11 cellular contexts compared by ENCODE assay signal in the genomic region with DNA sequence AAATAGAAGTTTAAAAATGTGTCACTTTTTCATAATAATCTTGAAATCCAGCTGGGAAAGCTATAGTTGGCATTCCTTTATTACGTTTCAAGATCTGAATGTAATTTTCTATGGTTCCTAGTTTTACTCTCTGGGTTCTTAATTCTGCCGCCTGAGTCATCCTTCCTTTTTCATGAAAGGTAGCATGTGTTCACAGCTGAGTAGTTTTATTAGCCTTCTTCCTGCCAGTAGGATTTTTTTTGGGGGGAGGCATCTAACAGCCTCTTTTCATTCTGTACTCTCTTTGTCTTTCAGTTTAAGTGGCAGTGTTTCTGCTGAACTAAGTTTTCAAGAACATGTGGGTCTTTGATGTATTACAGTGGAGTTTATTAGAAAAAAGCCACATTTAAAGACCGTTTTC. TPM values are rescaled to one million over a fixed set of nuclear protein-coding genes. Genes with fewer than 3 reads are reported as not detected.
DNase-seq lines count a peak whose midpoint lies in the region; ATAC-seq, FAIRE-seq and TF ChIP-seq lines count a peak whose summit lies in the region.
"Had no signal": no experiment of that assay in that cellular context is flagged by ENCODE, and none has a peak within 500 bp of the region (broad histone marks: within the 10 kb centered on the region; RNA-seq: fewer than 3 reads in every experiment).

No MANE protein-coding gene starts in this region.

- peaks cover 12% of the 10 kb centered on the region for H3K4me1 ChIP-seq in endothelial cell of umbilical vein (ENCODE audit: control insufficient read depth, extremely low read depth, insufficient read depth, low read length)
- H3K4me1 ChIP-seq in spleen, result peaks cover 30 to 75% (median 71%) of the 10 kb centered on the region in 6 donors

- H3K36me3 Mint-ChIP-seq in activated CD8-positive, alpha-beta memory T cell treated with anti-CD3 and anti-CD28 coated beads, Interleukin-2, amount 10 ng/mL, durations not matched to agents 7 days and 5 days, result peaks cover 53% of the 10 kb centered on the region

- peaks cover 73% of the 10 kb centered on the region for H3K4me1 Mint-ChIP-seq in activated CD8-positive, alpha-beta memory T cell treated with anti-CD3 and anti-CD28 coated beads, Interleukin-2, amount 10 ng/mL, durations not matched to agents 7 days and 5 days

- dilution Hi-C loops in endothelial cell of umbilical vein (cut with MboI; ENCODE audit: extremely low pct_ligation_motif_present, low sequenced_read_pairs), result no loop called here

- H3K9me3 ChIP-seq in endothelial cell of umbilical vein (replicated peaks; ENCODE audit: control insufficient read depth, insufficient read depth, low read length) (no peaks in the 10 kb centered on the region), spleen (peaks cover 0 to 3% (median 0%) of the 10 kb centered on the region in 8 donors)

- POLR2A ChIA-PET in endothelial cell of umbilical vein (lab: Charles Lee), result interaction anchor here (0.8 kb wide), 1 partner anchor 12 kb away, joined by 3 read pairs; no protein-coding TSS in a partner anchor

- H3K36me3 ChIP-seq in endothelial cell of umbilical vein (ENCODE audit: control insufficient read depth in 2 of 2, extremely low read depth in 1 of 2, insufficient read depth in 2 of 2, low read length in 2 of 2) (no peaks in the 10 kb centered on the region), spleen (peaks cover 0 to 78% (median 2%) of the 10 kb centered on the region in 6 donors)

- H3K4me2 ChIP-seq in endothelial cell of umbilical vein (ENCODE audit: insufficient read depth, low read length), result peak overlapping the region; percentile 12

- DNase-seq in activated CD8-positive, alpha-beta memory T cell treated with anti-CD3 and anti-CD28 coated beads, Interleukin-2, amount 10 ng/mL, durations not matched to agents 7 days and 5 days, result no peak
- DNase-seq in activated CD8-positive, alpha-beta memory T cell treated with anti-CD3 and anti-CD28 coated beads, Interleukin-2, amount 50 U/mL, for 4 hours, result no peak
- peak; percentile 11 for DNase-seq in NB4 (ENCODE audit: low read depth)
- peak; percentile 56 for DNase-seq in endothelial cell of umbilical vein (ENCODE audit: low read depth, low spot score)
- no peak for DNase-seq in spleen
- no peak for DNase-seq in GM19239 (ENCODE audit: insufficient read length, low spot score)
- DNase-seq: NCI-H524 had no signal

- no peak for TF ChIP-seq POLR2A in NB4 (IDR thresholded peaks at IDR 0.05; ENCODE audit: extremely low read depth, insufficient read length)
- no peak for TF ChIP-seq POLR2A in endothelial cell of umbilical vein (IDR thresholded peaks at IDR 0.05; ENCODE audit: low read depth, low read length)
- no peak for TF ChIP-seq POLR2A in spleen (IDR thresholded peaks at IDR 0.05)

- CTCF ChIA-PET in activated CD8-positive, alpha-beta memory T cell treated with anti-CD3 and anti-CD28 coated beads, Interleukin-2, amount 10 ng/mL, durations not matched to agents 7 days and 5 days (lab: Charles Lee), result interaction anchor here (1.5 to 17.1 kb wide), 2 partner anchors 18 to 20 kb away, joined by 3 to 357 read pairs; no protein-coding TSS in a partner anchor
- CTCF ChIA-PET in endothelial cell of umbilical vein (lab: Charles Lee), result interaction anchor here (0.9 to 17.3 kb wide), 5 partner anchors 11 to 32 kb away, joined by 3 to 391 read pairs (median 8); no protein-coding TSS in a partner anchor

- no TSS peak for BruUV-seq in endothelial cell of umbilical vein (replicated peaks; lab: Mats Ljungman, UMichigan)

- H4K20me1 ChIP-seq in endothelial cell of umbilical vein (replicated peaks; ENCODE audit: control insufficient read depth, extremely low read depth, insufficient read depth, low read length), result no peaks in the 10 kb centered on the region

- FAIRE-seq in endothelial cell of umbilical vein (lab: Jason Lieb, UNC) (peak; percentile 58), GM19239 (lab: Jason Lieb, UNC) (no peak)

- H3K27ac ChIP-seq in endothelial cell of umbilical vein (ENCODE audit: insufficient read depth, low read depth, low read length) (peak overlapping the region; percentile 3), spleen (peak overlapping the region in 6 of 8 donors; percentile 3 to 62 (median 31))

- no peak overlapping the region for H3K9ac ChIP-seq in endothelial cell of umbilical vein (replicated peaks; ENCODE audit: extremely low read depth, insufficient read depth, low read length)

- no peak for ATAC-seq in activated CD8-positive, alpha-beta memory T cell treated with anti-CD3 and anti-CD28 coated beads, Interleukin-2, amount 10 ng/mL, durations not matched to agents 7 days and 5 days
- ATAC-seq in GM21786 (IDR thresholded peaks at IDR 0.05; ENCODE audit: unreplicated experiment) (no peak), GM21423 (IDR thresholded peaks at IDR 0.05; ENCODE audit: unreplicated experiment) (no peak)

- WGBS in spleen, 5 donors, result 31 to 42% (median 35%) methylated on average over 3 of the region's 3 CpGs

- H3K4me3 ChIP-seq in NB4 (ENCODE audit: low read depth, low read length) (no peak overlapping the region), endothelial cell of umbilical vein (replicated peaks in 1 of 3; ENCODE audit: insufficient read depth in 1 of 3, low read depth in 1 of 3, low read length in 3 of 3) (no peak overlapping the region), spleen (no peak overlapping the region)

- peaks cover 0 to 3% of the 10 kb centered on the region in 2 experiments for H3K27me3 ChIP-seq in endothelial cell of umbilical vein (ENCODE audit: control insufficient read depth in 2 of 2, insufficient read depth in 2 of 2, low read length in 2 of 2)
- H3K27me3 ChIP-seq in spleen (replicated peaks in 1 of 7), result no peaks in the 10 kb centered on the region

- intact Hi-C loops in endothelial cell of umbilical vein (cut with micrococcal nuclease) (loop anchor here (5.0 kb wide), 1 partner anchor 33 kb away; no protein-coding TSS in a partner anchor), spleen (cut with DNase I; ENCODE audit: low total_unique reads) (no loop called here)

- H3K27me3 Mint-ChIP-seq in activated CD8-positive, alpha-beta memory T cell treated with anti-CD3 and anti-CD28 coated beads, Interleukin-2, amount 10 ng/mL, durations not matched to agents 7 days and 5 days, result no peaks in the 10 kb centered on the region

- TF ChIP-seq CTCF in NB4 (IDR thresholded peaks at IDR 0.05; ENCODE audit: low read depth, low read length), result no peak
- TF ChIP-seq CTCF in endothelial cell of umbilical vein (IDR thresholded peaks at IDR 0.05; ENCODE audit: extremely low read depth in 1 of 2, insufficient read depth in 1 of 2, low read depth in 1 of 2, low read length in 2 of 2), result no peak
- TF ChIP-seq CTCF in spleen (IDR thresholded peaks at IDR 0.05 in 8 of 11, conservative IDR thresholded peaks at IDR 0.05 in 3 of 11), result no peak

- H3K9me1 ChIP-seq in endothelial cell of umbilical vein (replicated peaks; ENCODE audit: control insufficient read depth, extremely low read depth, insufficient read depth, low read length), result no peaks in the 10 kb centered on the region

- H3K27ac Mint-ChIP-seq in activated CD8-positive, alpha-beta memory T cell treated with anti-CD3 and anti-CD28 coated beads, Interleukin-2, amount 10 ng/mL, durations not matched to agents 7 days and 5 days, result peak overlapping the region; percentile 25

- no peaks in the 10 kb centered on the region for H3K9me3 Mint-ChIP-seq in activated CD8-positive, alpha-beta memory T cell treated with anti-CD3 and anti-CD28 coated beads, Interleukin-2, amount 10 ng/mL, durations not matched to agents 7 days and 5 days (ENCODE audit: low read depth)

- no peak overlapping the region for H3K4me3 Mint-ChIP-seq in activated CD8-positive, alpha-beta memory T cell treated with anti-CD3 and anti-CD28 coated beads, Interleukin-2, amount 10 ng/mL, durations not matched to agents 7 days and 5 days

- no peaks in the 10 kb centered on the region for H3K79me2 ChIP-seq in endothelial cell of umbilical vein (ENCODE audit: control insufficient read depth, insufficient read depth, low read length)

- H2AFZ ChIP-seq in endothelial cell of umbilical vein (ENCODE audit: low read depth, low read length), result peak overlapping the region; percentile 21

RNA-seq across cellular contexts. Expression of a gene that starts 36.5 kb away (rescaled TPM):
- total RNA-seq in activated CD8-positive, alpha-beta memory T cell treated with anti-CD3 and anti-CD28 coated beads, Interleukin-2, amount 10 ng/mL, durations not matched to agents 7 days and 5 days, result not detected
- total RNA-seq in endothelial cell of umbilical vein (0.33 and 0.46 TPM in 2 replicates), spleen (under 1 TPM in 5 of 7 donors, not detected in 2; 0.15 to 0.34 (median 0.20) TPM)
- polyA plus RNA-seq in endothelial cell of umbilical vein (0.13 and 0.18 TPM in 2 replicates), spleen (under 1 TPM in 1 of 3 donors, not detected in 2; 0.03 TPM)
- polyA plus RNA-seq in endothelial cell of umbilical vein (2011; cell fraction: cytosol; rRNA removed), result 0.14 and 0.18 TPM in 2 replicates
- polyA plus RNA-seq in endothelial cell of umbilical vein (2011; cell fraction: nucleus; rRNA removed), result 0.43 and 0.53 TPM in 2 replicates
- 0.12 and 0.13 TPM in 2 replicates for polyA plus RNA-seq in endothelial cell of umbilical vein (2012)
- polyA minus RNA-seq in endothelial cell of umbilical vein, result 3.7 and 4.0 TPM in 2 replicates
- polyA minus RNA-seq in endothelial cell of umbilical vein (2011; cell fraction: cytosol; rRNA and poly(A)+ RNA removed), result not detected
- polyA minus RNA-seq in endothelial cell of umbilical vein (2011; cell fraction: nucleus; rRNA and poly(A)+ RNA removed), result 5.0 and 8.9 TPM in 2 replicates

RNA-seq across cellular contexts. Expression of a gene that starts 47.5 kb away (rescaled TPM):
- not detected for total RNA-seq in activated CD8-positive, alpha-beta memory T cell treated with anti-CD3 and anti-CD28 coated beads, Interleukin-2, amount 10 ng/mL, durations not matched to agents 7 days and 5 days
- total RNA-seq in endothelial cell of umbilical vein (not detected in 2 replicates), spleen (under 1 TPM in 2 of 7 donors, not detected in 5; 0.20 to 0.26 TPM)
- polyA plus RNA-seq in endothelial cell of umbilical vein (not detected in 2 replicates), spleen (not detected)
- not detected in 2 replicates for polyA plus RNA-seq in endothelial cell of umbilical vein (2011; cell fraction: cytosol; rRNA removed)
- polyA plus RNA-seq in endothelial cell of umbilical vein (2011; cell fraction: nucleus; rRNA removed), result not detected in 2 replicates
- polyA plus RNA-seq in endothelial cell of umbilical vein (2012), result not detected in 2 replicates
- not detected in 2 replicates for polyA minus RNA-seq in endothelial cell of umbilical vein
- polyA minus RNA-seq in endothelial cell of umbilical vein (2011; cell fraction: cytosol; rRNA and poly(A)+ RNA removed), result not detected
- not detected in 2 replicates for polyA minus RNA-seq in endothelial cell of umbilical vein (2011; cell fraction: nucleus; rRNA and poly(A)+ RNA removed)
- total RNA-seq: osteoblast, urinary bladder had no signal
- polyA plus RNA-seq: urinary bladder had no signal

RNA-seq across cellular contexts. Expression of a gene that starts 52.2 kb away (rescaled TPM):
- total RNA-seq in activated CD8-positive, alpha-beta memory T cell treated with anti-CD3 and anti-CD28 coated beads, Interleukin-2, amount 10 ng/mL, durations not matched to agents 7 days and 5 days, result 10 to 100 TPM; 69.4 to 81.0 TPM
- 86.8 and 87.2 TPM in 2 replicates for total RNA-seq in endothelial cell of umbilical vein
- 61.7 and 67.6 TPM in 2 replicates for polyA plus RNA-seq in endothelial cell of umbilical vein
- 72.5 and 80.8 TPM in 2 replicates for polyA plus RNA-seq in endothelial cell of umbilical vein (2011; cell fraction: cytosol; rRNA removed)
- polyA plus RNA-seq in endothelial cell of umbilical vein (2011; cell fraction: nucleus; rRNA removed), result 34.5 and 39.1 TPM in 2 replicates
- polyA plus RNA-seq in endothelial cell of umbilical vein (2012), result 90.2 and 103 TPM in 2 replicates
- polyA minus RNA-seq in endothelial cell of umbilical vein, result 42.4 and 46.0 TPM in 2 replicates
- polyA minus RNA-seq in endothelial cell of umbilical vein (2011; cell fraction: cytosol; rRNA and poly(A)+ RNA removed), result 67.5 TPM
- 10.6 and 12.9 TPM in 2 replicates for polyA minus RNA-seq in endothelial cell of umbilical vein (2011; cell fraction: nucleus; rRNA and poly(A)+ RNA removed)
- 10 to 100 TPM; 31.1 to 74.7 (median 41.1) TPM for total RNA-seq in spleen
- polyA plus RNA-seq in spleen, result 10 to 100 TPM; 41.7 to 70.2 (median 52.9) TPM

Comparison
In these comparisons a context has a peak if more than half of its experiments do, and no peak if none do; other contexts are left out.
1. DNase-seq: peak in NB4 (single experiment) and endothelial cell of umbilical vein (single experiment); none in activated CD8-positive, alpha-beta memory T cell treated with anti-CD3 and anti-CD28 coated beads, Interleukin-2, amount 10 ng/mL, durations not matched to agents 7 days and 5 days (single experiment), activated CD8-positive, alpha-beta memory T cell treated with anti-CD3 and anti-CD28 coated beads, Interleukin-2, amount 50 U/mL, for 4 hours (single experiment), spleen (single experiment) and GM19239 (single experiment).